Comparison of ENCODE assay signal across 1 cellular context in the genomic region with DNA sequence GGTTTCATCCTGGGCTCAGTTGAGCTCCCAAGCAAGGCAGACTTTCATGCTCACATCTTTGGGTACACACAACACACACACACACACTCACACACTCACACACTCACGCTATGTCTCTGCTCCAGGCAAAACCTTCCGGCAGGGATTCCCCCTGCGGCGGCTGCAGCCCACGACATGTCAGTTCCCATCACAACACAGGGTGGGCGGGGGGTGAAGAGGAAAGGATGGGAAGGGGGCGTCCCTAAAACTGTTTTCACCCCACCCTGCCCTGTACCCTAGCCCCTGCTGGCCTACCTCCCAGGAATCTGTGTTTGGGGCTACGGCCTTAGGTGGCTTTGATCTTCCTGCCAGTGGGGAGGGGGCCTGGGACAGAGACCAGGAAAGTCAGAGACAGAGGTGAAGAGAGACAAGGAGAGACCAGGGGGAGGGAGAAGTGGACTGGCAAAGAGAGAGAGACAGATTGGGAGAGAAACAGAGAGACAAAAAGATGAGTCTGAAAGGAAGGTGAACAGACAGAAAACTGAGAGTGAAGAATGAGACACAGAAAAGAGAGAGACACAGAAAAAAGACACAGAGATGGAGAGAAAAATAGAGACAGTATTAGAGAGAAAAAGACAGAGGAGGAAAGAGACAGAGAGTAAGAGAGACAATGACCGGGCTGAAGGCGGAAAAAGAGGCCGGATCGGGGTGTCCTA.
TF ChIP-seq lines count a peak whose summit lies in the region.

No MANE protein-coding gene starts in this region.

TF ChIP-seq in HEK293, 187 proteins besides CTCF, POLR2A, EP300 and RAD21 (continued from another document):
- TF ChIP-seq, protein P1, sequence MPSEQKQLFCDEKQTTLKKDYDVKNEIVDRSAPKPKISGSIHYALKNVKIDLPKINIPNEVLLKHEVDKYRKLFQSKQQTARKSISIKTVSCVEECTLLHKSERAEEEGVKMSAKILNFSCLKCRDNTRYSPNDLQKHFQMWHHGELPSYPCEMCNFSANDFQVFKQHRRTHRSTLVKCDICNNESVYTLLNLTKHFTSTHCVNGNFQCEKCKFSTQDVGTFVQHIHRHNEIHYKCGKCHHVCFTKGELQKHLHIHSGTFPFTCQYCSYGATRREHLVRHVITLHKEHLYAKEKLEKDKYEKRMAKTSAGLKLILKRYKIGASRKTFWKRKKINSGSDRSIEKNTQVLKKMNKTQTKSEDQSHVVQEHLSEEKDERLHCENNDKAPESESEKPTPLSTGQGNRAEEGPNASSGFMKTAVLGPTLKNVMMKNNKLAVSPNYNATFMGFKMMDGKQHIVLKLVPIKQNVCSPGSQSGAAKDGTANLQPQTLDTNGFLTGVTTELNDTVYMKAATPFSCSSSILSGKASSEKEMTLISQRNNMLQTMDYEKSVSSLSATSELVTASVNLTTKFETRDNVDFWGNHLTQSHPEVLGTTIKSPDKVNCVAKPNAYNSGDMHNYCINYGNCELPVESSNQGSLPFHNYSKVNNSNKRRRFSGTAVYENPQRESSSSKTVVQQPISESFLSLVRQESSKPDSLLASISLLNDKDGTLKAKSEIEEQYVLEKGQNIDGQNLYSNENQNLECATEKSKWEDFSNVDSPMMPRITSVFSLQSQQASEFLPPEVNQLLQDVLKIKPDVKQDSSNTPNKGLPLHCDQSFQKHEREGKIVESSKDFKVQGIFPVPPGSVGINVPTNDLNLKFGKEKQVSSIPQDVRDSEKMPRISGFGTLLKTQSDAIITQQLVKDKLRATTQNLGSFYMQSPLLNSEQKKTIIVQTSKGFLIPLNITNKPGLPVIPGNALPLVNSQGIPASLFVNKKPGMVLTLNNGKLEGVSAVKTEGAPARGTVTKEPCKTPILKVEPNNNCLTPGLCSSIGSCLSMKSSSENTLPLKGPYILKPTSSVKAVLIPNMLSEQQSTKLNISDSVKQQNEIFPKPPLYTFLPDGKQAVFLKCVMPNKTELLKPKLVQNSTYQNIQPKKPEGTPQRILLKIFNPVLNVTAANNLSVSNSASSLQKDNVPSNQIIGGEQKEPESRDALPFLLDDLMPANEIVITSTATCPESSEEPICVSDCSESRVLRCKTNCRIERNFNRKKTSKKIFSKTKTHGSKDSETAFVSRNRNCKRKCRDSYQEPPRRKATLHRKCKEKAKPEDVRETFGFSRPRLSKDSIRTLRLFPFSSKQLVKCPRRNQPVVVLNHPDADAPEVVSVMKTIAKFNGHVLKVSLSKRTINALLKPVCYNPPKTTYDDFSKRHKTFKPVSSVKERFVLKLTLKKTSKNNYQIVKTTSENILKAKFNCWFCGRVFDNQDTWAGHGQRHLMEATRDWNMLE (tag by site-specific recombination; conservative IDR thresholded peaks at IDR 0.05; ENCODE audit: low read depth): no peak
- TF ChIP-seq, protein P2, sequence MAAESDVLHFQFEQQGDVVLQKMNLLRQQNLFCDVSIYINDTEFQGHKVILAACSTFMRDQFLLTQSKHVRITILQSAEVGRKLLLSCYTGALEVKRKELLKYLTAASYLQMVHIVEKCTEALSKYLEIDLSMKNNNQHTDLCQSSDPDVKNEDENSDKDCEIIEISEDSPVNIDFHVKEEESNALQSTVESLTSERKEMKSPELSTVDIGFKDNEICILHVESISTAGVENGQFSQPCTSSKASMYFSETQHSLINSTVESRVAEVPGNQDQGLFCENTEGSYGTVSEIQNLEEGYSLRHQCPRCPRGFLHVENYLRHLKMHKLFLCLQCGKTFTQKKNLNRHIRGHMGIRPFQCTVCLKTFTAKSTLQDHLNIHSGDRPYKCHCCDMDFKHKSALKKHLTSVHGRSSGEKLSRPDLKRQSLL (tag by site-specific recombination; IDR thresholded peaks at IDR 0.05): no peak
- TF ChIP-seq, protein P3, sequence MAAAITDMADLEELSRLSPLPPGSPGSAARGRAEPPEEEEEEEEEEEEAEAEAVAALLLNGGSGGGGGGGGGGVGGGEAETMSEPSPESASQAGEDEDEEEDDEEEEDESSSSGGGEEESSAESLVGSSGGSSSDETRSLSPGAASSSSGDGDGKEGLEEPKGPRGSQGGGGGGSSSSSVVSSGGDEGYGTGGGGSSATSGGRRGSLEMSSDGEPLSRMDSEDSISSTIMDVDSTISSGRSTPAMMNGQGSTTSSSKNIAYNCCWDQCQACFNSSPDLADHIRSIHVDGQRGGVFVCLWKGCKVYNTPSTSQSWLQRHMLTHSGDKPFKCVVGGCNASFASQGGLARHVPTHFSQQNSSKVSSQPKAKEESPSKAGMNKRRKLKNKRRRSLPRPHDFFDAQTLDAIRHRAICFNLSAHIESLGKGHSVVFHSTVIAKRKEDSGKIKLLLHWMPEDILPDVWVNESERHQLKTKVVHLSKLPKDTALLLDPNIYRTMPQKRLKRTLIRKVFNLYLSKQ (tag by site-specific recombination; IDR thresholded peaks at IDR 0.05; ENCODE audit: borderline replicate concordance): no peak
- no peak for TF ChIP-seq ZNF214 (tag by site-specific recombination; IDR thresholded peaks at IDR 0.05; ENCODE audit: borderline replicate concordance)
